ENCODE assay signal across 8 cellular contexts in genomic region chr5:17203329-17204132, GRCh38. TPM values are rescaled to one million over a fixed set of nuclear protein-coding genes. Genes with fewer than 3 reads are reported as not detected.
DNase-seq lines count a peak whose midpoint lies in the region; ATAC-seq and TF ChIP-seq lines count a peak whose summit lies in the region.

No MANE protein-coding gene starts in this region.

- peak; percentile 76 for TF ChIP-seq CTCF in BE2C (IDR thresholded peaks at IDR 0.05; ENCODE audit: low read depth, low read length)

- H3K36me3 ChIP-seq in BE2C: no peaks in the 10 kb centered on the region

- peaks cover under 1 to 2% of the 10 kb centered on the region in 2 donors for H3K36me3 Mint-ChIP-seq in stimulated activated naive B cell treated with anti-CD40 and anti-IgM and Interleukin-4, amounts not matched to agents 10 μg/mL and 1 μg/mL and 100 μg/mL, for 72 hours

- peaks cover 11 to 14% of the 10 kb centered on the region in 2 donors for H3K27me3 Mint-ChIP-seq in stimulated activated naive B cell treated with anti-CD40 and anti-IgM and Interleukin-4, amounts not matched to agents 10 μg/mL and 1 μg/mL and 100 μg/mL, for 72 hours

- no peak overlapping the region for H3K4me3 Mint-ChIP-seq in stimulated activated naive B cell treated with anti-CD40 and anti-IgM and Interleukin-4, amounts not matched to agents 10 μg/mL and 1 μg/mL and 100 μg/mL, for 72 hours

- H3K27ac Mint-ChIP-seq in stimulated activated naive B cell treated with anti-CD40 and anti-IgM and Interleukin-4, amounts not matched to agents 10 μg/mL and 1 μg/mL and 100 μg/mL, for 72 hours: no peak overlapping the region

- DNase-seq in BE2C (no peak), NCI-H446 (lab: John Stamatoyannopoulos, UW) (peak; percentile 83 to 91), amniotic stem cell (lab: John Stamatoyannopoulos, UW) (peak; percentile 30), hepatic stellate cell (ENCODE audit: low spot score) (peak; percentile 76)
- no peak for DNase-seq in stimulated activated naive B cell treated with anti-CD40 and anti-IgM and Interleukin-4, amounts not matched to agents 10 μg/mL and 1 μg/mL and 100 μg/mL, for 72 hours
- DNase-seq in stimulated activated CD4-positive, alpha-beta T cell treated with anti-CD3 and anti-CD28 coated beads, Interleukin-12 subunit alpha, Interleukin-12 subunit beta, amount 100 ng/mL, for 4 hours: no peak

- H3K27me3 ChIP-seq in BE2C: peaks cover 14% of the 10 kb centered on the region

- H3K9me3 Mint-ChIP-seq in stimulated activated naive B cell treated with anti-CD40 and anti-IgM and Interleukin-4, amounts not matched to agents 10 μg/mL and 1 μg/mL and 100 μg/mL, for 72 hours: peaks cover under 1% of the 10 kb centered on the region in 2 donors

- H3K4me3 ChIP-seq in BE2C (ENCODE audit: low read depth, low read length): no peak overlapping the region

- H3K4me1 Mint-ChIP-seq in stimulated activated naive B cell treated with anti-CD40 and anti-IgM and Interleukin-4, amounts not matched to agents 10 μg/mL and 1 μg/mL and 100 μg/mL, for 72 hours: no peaks in the 10 kb centered on the region

- peak; percentile 72 for ATAC-seq in GM18873 (IDR thresholded peaks at IDR 0.05; ENCODE audit: low FRiP score, unreplicated experiment)
- ATAC-seq in HG03378 (IDR thresholded peaks at IDR 0.05; ENCODE audit: unreplicated experiment): peak; percentile 95
- peak; percentile 77 to 83 for ATAC-seq in stimulated activated naive B cell treated with anti-CD40 and anti-IgM and Interleukin-4, amounts not matched to agents 10 μg/mL and 1 μg/mL and 100 μg/mL, for 72 hours (replicated peaks)

- H3K9me3 ChIP-seq in BE2C: no peaks in the 10 kb centered on the region

- H3K4me1 ChIP-seq in BE2C: no peaks in the 10 kb centered on the region; the same call in 1 of the 2 replicates

RNA-seq across cellular contexts. Expression of gene BASP1, which starts 13.9 kb away (rescaled TPM):
- 319 TPM for polyA plus RNA-seq in BE2C (2012; ENCODE audit: insufficient read depth, insufficient read length, low read depth)

Comparison
In these comparisons a context has a peak if more than half of its experiments do, and no peak if none do; other contexts are left out.
1. DNase-seq: peak in NCI-H446 (2 of 2), amniotic stem cell (single experiment) and hepatic stellate cell (single experiment); none in BE2C (single experiment), stimulated activated naive B cell treated with anti-CD40 and anti-IgM and Interleukin-4, amounts not matched to agents 10 μg/mL and 1 μg/mL and 100 μg/mL, for 72 hours (single experiment) and stimulated activated CD4-positive, alpha-beta T cell treated with anti-CD3 and anti-CD28 coated beads, Interleukin-12 subunit alpha, Interleukin-12 subunit beta, amount 100 ng/mL, for 4 hours (single experiment).
2. Peak in every context shown above with its lines, with median percentiles within 50 percentile points of each other: ATAC-seq.